Comparison of ENCODE assay signal across 2 cellular contexts in the genomic region with DNA sequence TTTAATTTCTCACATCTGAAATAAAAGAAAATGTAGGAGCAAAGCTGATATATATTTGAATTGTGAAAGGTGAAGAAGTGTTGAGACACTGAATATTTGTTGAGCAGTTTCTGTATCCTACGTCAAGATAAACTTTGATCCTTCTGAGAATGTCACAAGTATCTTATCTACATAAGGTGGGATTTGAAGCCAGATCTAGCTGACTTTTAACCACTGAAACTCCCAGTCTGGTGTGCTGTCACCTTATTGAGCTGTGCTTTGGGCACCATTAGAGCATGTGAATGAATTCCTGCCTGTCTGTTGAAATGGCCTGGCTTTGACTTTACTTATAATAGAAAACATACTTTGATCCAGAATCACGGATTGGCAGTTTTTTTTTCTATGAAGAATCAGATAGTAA.
TF ChIP-seq lines count a peak whose summit lies in the region.

No MANE protein-coding gene starts in this region.

TF ChIP-seq in GM12891, 5 proteins besides CTCF, POLR2A, EP300 and RAD21:
- no peak for TF ChIP-seq POLR2AphosphoS5 (IDR thresholded peaks at IDR 0.05; ENCODE audit: low read depth, low read length)
- no peak for TF ChIP-seq SPI1 (IDR thresholded peaks at IDR 0.05; ENCODE audit: low read depth, low read length)
- TF ChIP-seq PAX5 (IDR thresholded peaks at IDR 0.05; ENCODE audit: insufficient read depth, low read length, severe bottlenecking), result no peak
- TF ChIP-seq TAF1 (IDR thresholded peaks at IDR 0.05; ENCODE audit: low read depth, low read length), result no peak

TF ChIP-seq in GM12878, 131 proteins besides CTCF, POLR2A, EP300 and RAD21:
- no peak for TF ChIP-seq HDAC2 (IDR thresholded peaks at IDR 0.05)
- TF ChIP-seq BHLHE40 (IDR thresholded peaks at IDR 0.05; ENCODE audit: borderline replicate concordance in 1 of 2, low read depth in 2 of 2, low read length in 1 of 2), result 0 out of 4 replicates have a peak, but pooled peaks of 1 of the 2 experiments have one; percentile 12
